Comparison of ENCODE assay signal across 8 cellular contexts in the genomic region with DNA sequence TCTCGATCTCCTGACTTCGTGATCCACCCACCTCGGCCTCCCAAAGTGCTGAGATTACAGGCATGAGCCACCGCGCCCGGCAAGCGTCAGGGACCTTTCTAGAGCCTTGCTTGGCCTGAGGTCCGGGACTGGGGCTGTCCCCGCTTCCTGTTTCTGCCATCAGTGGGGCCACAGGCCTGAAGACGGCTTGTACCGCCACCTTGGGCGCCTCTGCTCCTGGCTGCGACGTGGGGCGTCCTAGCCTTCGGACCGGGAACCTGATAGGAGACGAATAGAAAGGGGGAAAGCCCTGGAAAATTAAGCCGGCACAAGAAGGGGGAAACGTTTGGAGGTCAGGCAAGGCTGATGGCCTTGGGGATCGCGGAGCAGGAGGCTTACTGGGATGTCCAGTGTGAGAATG. TPM values are rescaled to one million over a fixed set of nuclear protein-coding genes. Genes with fewer than 3 reads are reported as not detected.
DNase-seq lines count a peak whose midpoint lies in the region; ATAC-seq, FAIRE-seq and TF ChIP-seq lines count a peak whose summit lies in the region.

No MANE protein-coding gene starts in this region.

- H3K79me2 ChIP-seq in keratinocyte (ENCODE audit: control insufficient read depth, insufficient read depth, low read length) = no peaks in the 10 kb centered on the region

- H3K4me1 Mint-ChIP-seq in activated T-helper 2 cell treated with anti-CD3 and anti-CD28 coated beads, Interferon-gamma antibody, Interleukin-2, Interleukin-4, amounts not matched to agents 10 μg/mL and 5 μg/mL and 100 μg/mL, durations not matched to agents 14 hours and 24 hours and 36 hours (ENCODE audit: low read depth) = peaks cover 18% of the 10 kb centered on the region

- H3K27me3 ChIP-seq in HUES64 (ENCODE audit: insufficient read depth, low read length) (peaks cover 6% of the 10 kb centered on the region), keratinocyte (ENCODE audit: control insufficient read depth, extremely low read depth, insufficient read depth, low read length) (no peaks in the 10 kb centered on the region), stomach smooth muscle (ENCODE audit: control insufficient read depth in 1 of 2, insufficient read depth in 2 of 2, low read length in 2 of 2) (no peaks in the 10 kb centered on the region)

- no peak for DNase-seq in activated T-helper 2 cell treated with anti-CD3 and anti-CD28 coated beads, Interferon-gamma antibody, Interleukin-2, Interleukin-4, amounts not matched to agents 10 μg/mL and 5 μg/mL and 100 μg/mL, durations not matched to agents 14 hours and 24 hours and 36 hours (ENCODE audit: low spot score)
- DNase-seq in keratinocyte (ENCODE audit: low read depth, low spot score) (no peak), SKM-1 (lab: John Stamatoyannopoulos, UW; ENCODE audit: unreplicated experiment) (no peak), superior temporal gyrus (ENCODE audit: extremely low spot score) (no peak), NCI-H2081 treated with DMSO at 0.1 percent for 48 hours (lab: John Stamatoyannopoulos, UW) (no peak)

- H4K20me1 ChIP-seq in keratinocyte (ENCODE audit: control insufficient read depth, extremely low read depth, insufficient read depth, low read length) = no peaks in the 10 kb centered on the region

- no peaks in the 10 kb centered on the region for H3K36me3 Mint-ChIP-seq in activated T-helper 2 cell treated with anti-CD3 and anti-CD28 coated beads, Interferon-gamma antibody, Interleukin-2, Interleukin-4, amounts not matched to agents 10 μg/mL and 5 μg/mL and 100 μg/mL, durations not matched to agents 14 hours and 24 hours and 36 hours (ENCODE audit: low read depth)

- no peaks in the 10 kb centered on the region for H3K9me1 ChIP-seq in keratinocyte (ENCODE audit: control insufficient read depth, extremely low read depth, insufficient read depth, low read length)

- H3K9me3 ChIP-seq in HUES64 (ENCODE audit: insufficient read depth, low read depth, low read length) (no peaks in the 10 kb centered on the region), keratinocyte (ENCODE audit: control insufficient read depth, low read depth, low read length) (no peaks in the 10 kb centered on the region), stomach smooth muscle (ENCODE audit: control insufficient read depth in 2 of 2, low read length in 2 of 2) (no peaks in the 10 kb centered on the region)

- peak overlapping the region; percentile 89 for H3K27ac Mint-ChIP-seq in activated T-helper 2 cell treated with anti-CD3 and anti-CD28 coated beads, Interferon-gamma antibody, Interleukin-2, Interleukin-4, amounts not matched to agents 10 μg/mL and 5 μg/mL and 100 μg/mL, durations not matched to agents 14 hours and 24 hours and 36 hours

- peak overlapping the region; percentile 82 for H3K4me3 Mint-ChIP-seq in activated T-helper 2 cell treated with anti-CD3 and anti-CD28 coated beads, Interferon-gamma antibody, Interleukin-2, Interleukin-4, amounts not matched to agents 10 μg/mL and 5 μg/mL and 100 μg/mL, durations not matched to agents 14 hours and 24 hours and 36 hours (ENCODE audit: low read depth)

- H3K27me3 Mint-ChIP-seq in activated T-helper 2 cell treated with anti-CD3 and anti-CD28 coated beads, Interferon-gamma antibody, Interleukin-2, Interleukin-4, amounts not matched to agents 10 μg/mL and 5 μg/mL and 100 μg/mL, durations not matched to agents 14 hours and 24 hours and 36 hours (ENCODE audit: low read depth) = no peaks in the 10 kb centered on the region

- peak overlapping the region; percentile 51 for H3K4me2 ChIP-seq in keratinocyte (ENCODE audit: control insufficient read depth, extremely low read depth, insufficient read depth, low read depth, low read length)

- H3K9me3 Mint-ChIP-seq in activated T-helper 2 cell treated with anti-CD3 and anti-CD28 coated beads, Interferon-gamma antibody, Interleukin-2, Interleukin-4, amounts not matched to agents 10 μg/mL and 5 μg/mL and 100 μg/mL, durations not matched to agents 14 hours and 24 hours and 36 hours = no peaks in the 10 kb centered on the region

- peak overlapping the region; percentile 72 for H3K4me3 ChIP-seq in HUES64 (ENCODE audit: low read length)
- peak overlapping the region; percentile 32 to 59 (median 40) for H3K4me3 ChIP-seq in keratinocyte (ENCODE audit: control insufficient read depth in 2 of 3, extremely low read depth in 1 of 3, insufficient read depth in 2 of 3, low read depth in 1 of 3, low read length in 3 of 3)
- peak overlapping the region; percentile 85 to 93 for H3K4me3 ChIP-seq in stomach smooth muscle (ENCODE audit: low read length in 2 of 2)

- FAIRE-seq in keratinocyte (lab: Jason Lieb, UNC) = no peak

- WGBS in HUES64 = 81% methylated on average over 22 of the region's 22 CpGs

- no peak for ATAC-seq in GM21786 (IDR thresholded peaks at IDR 0.05; ENCODE audit: unreplicated experiment)

- dilution Hi-C loops in keratinocyte (cut with MboI; ENCODE audit: extremely low pct_ligation_motif_present, low sequenced_read_pairs) = no loop called here

- H3K9ac ChIP-seq in HUES64 (ENCODE audit: low read depth, low read length) = no peak overlapping the region
- H3K9ac ChIP-seq in keratinocyte (ENCODE audit: control insufficient read depth, extremely low read depth, insufficient read depth, low read length) = peak overlapping the region; percentile 22
- H3K9ac ChIP-seq in stomach smooth muscle (ENCODE audit: low read length in 2 of 2) = peak overlapping the region; percentile 36 to 78

- no peaks in the 10 kb centered on the region for H3K4me1 ChIP-seq in HUES64 (ENCODE audit: insufficient read depth, low read length)
- peaks cover 9% of the 10 kb centered on the region for H3K4me1 ChIP-seq in keratinocyte (ENCODE audit: control insufficient read depth, extremely low read depth, insufficient read depth, low read length)
- H3K4me1 ChIP-seq in stomach smooth muscle (ENCODE audit: control insufficient read depth, insufficient read depth, low read length) = peaks cover 11% of the 10 kb centered on the region

- H3K36me3 ChIP-seq in HUES64 (ENCODE audit: insufficient read depth, low read length) (no peaks in the 10 kb centered on the region), keratinocyte (ENCODE audit: control insufficient read depth in 2 of 2, extremely low read depth in 1 of 2, insufficient read depth in 2 of 2, low read length in 2 of 2) (no peaks in the 10 kb centered on the region), stomach smooth muscle (ENCODE audit: control insufficient read depth in 2 of 2, insufficient read depth in 2 of 2, low read length in 2 of 2) (no peaks in the 10 kb centered on the region)

- peak overlapping the region; percentile 8 for H2AFZ ChIP-seq in keratinocyte (ENCODE audit: control insufficient read depth, low read length)

- intact Hi-C loops in activated T-helper 2 cell treated with anti-CD3 and anti-CD28 coated beads, Interferon-gamma antibody, Interleukin-2, Interleukin-4, amounts not matched to agents 10 μg/mL and 5 μg/mL and 100 μg/mL, durations not matched to agents 14 hours and 24 hours and 36 hours (cut with micrococcal nuclease) = loop anchor here (1.0 to 10.0 kb wide), 5 partner anchors 35 to 511 kb away; a partner anchor contains a TSS

- TF ChIP-seq CTCF in keratinocyte (optimal IDR thresholded peaks at IDR 0.05 in 1 of 3, IDR thresholded peaks at IDR 0.05 in 1 of 3, conservative IDR thresholded peaks at IDR 0.05 in 1 of 3; ENCODE audit: extremely low read depth in 1 of 3, insufficient read depth in 2 of 3, low read length in 3 of 3) = no peak

- H3K27ac ChIP-seq in HUES64 (ENCODE audit: low read depth, low read length) (no peak overlapping the region), keratinocyte (ENCODE audit: control insufficient read depth, insufficient read depth, low read length) (no peak overlapping the region), stomach smooth muscle (ENCODE audit: low read length) (no peak overlapping the region)

RNA-seq across cellular contexts. Expression of a gene that starts 35.1 kb away (rescaled TPM):
- polyA plus RNA-seq in HUES64 (2013, experiment 1 of 2) = 10.1 TPM
- polyA plus RNA-seq in HUES64 (2013, experiment 2 of 2) = 12.1 TPM
- total RNA-seq in activated T-helper 2 cell treated with anti-CD3 and anti-CD28 coated beads, Interferon-gamma antibody, Interleukin-2, Interleukin-4, amounts not matched to agents 10 μg/mL and 5 μg/mL and 100 μg/mL, durations not matched to agents 14 hours and 24 hours and 36 hours = 44.3 and 48.0 TPM in 2 replicates
- polyA plus RNA-seq in keratinocyte = 39.9 to 48.7 TPM (median 42.4 TPM) in 3 replicates
- 99.0 TPM for polyA plus RNA-seq in keratinocyte (2011; ENCODE audit: low read depth)
- polyA plus RNA-seq in keratinocyte (2011; cell fraction: cytosol; rRNA removed) = 30.7 and 55.6 TPM in 2 replicates
- polyA plus RNA-seq in keratinocyte (2011; cell fraction: nucleus; rRNA removed) = 33.5 and 46.8 TPM in 2 replicates
- polyA plus RNA-seq in keratinocyte (2012; ENCODE audit: low replicate concordance) = 43.3 and 53.3 TPM in 2 replicates
- polyA minus RNA-seq in keratinocyte = 21.4 to 54.7 TPM (median 42.8 TPM) in 3 replicates
- polyA minus RNA-seq in keratinocyte (2011; cell fraction: cytosol; rRNA and poly(A)+ RNA removed) = 39.9 TPM
- 22.8 and 47.7 TPM in 2 replicates for polyA minus RNA-seq in keratinocyte (2011; cell fraction: nucleus; rRNA and poly(A)+ RNA removed)
